Comparison of ENCODE assay signal across 17 cellular contexts in the genomic region with DNA sequence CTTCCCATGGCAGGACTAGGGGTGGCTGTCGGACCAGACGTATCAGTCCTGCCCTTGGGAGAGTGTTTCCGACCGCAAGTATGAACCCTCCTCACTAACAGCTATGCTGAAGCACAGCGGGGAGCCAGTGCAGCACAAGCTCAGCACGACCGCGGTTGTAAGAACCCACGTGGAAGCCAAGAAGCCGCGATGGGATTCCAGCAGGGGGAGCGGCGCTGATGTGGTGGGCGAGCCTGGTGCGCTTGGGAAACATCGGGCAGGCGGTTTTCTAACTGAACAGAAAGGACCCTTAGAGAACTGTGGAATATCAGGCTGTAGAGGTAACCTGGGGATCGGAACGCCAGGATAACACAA.
"Had no signal": no experiment of that assay in that cellular context is flagged by ENCODE, and none has a peak within 500 bp of the region (broad histone marks: within the 10 kb centered on the region; RNA-seq: fewer than 3 reads in every experiment).

No MANE protein-coding gene starts in this region.

- H3K27ac ChIP-seq: breast epithelium, dorsolateral prefrontal cortex, esophagus muscularis mucosa, parathyroid adenoma, thyroid gland, uterus had no signal

- H3K9ac ChIP-seq: parathyroid adenoma had no signal

- H3K4me3 Mint-ChIP-seq: activated CD8-positive, alpha-beta memory T cell treated with anti-CD3 and anti-CD28 coated beads, Interleukin-2, amount 10 ng/mL, durations not matched to agents 7 days and 5 days; activated naive CD8-positive, alpha-beta T cell; activated T-cell treated with anti-CD3 and anti-CD28 coated beads, Interleukin-2, amount 50 U/mL, for 24 hours; natural killer cell had no signal

- H3K27ac Mint-ChIP-seq: activated CD8-positive, alpha-beta memory T cell treated with anti-CD3 and anti-CD28 coated beads, Interleukin-2, amount 10 ng/mL, durations not matched to agents 7 days and 5 days; activated naive CD8-positive, alpha-beta T cell; activated T-cell treated with anti-CD3 and anti-CD28 coated beads, Interleukin-2, amount 50 U/mL, for 24 hours; natural killer cell had no signal

- ATAC-seq: activated CD8-positive, alpha-beta memory T cell treated with anti-CD3 and anti-CD28 coated beads, Interleukin-2, amount 10 ng/mL, durations not matched to agents 7 days and 5 days; mucosa of descending colon; natural killer cell had no signal

- H3K4me2 ChIP-seq: smooth muscle cell had no signal

- DNase-seq: activated CD4-positive, alpha-beta T cell treated with anti-CD3 and anti-CD28 coated beads, Interleukin-2, amount 50 U/mL, for 4 hours; activated CD4-positive, CD25-positive, alpha-beta regulatory T cell treated with anti-CD3 and anti-CD28 coated beads, Interleukin-2, amount 50 U/mL, for 72 hours; activated CD8-positive, alpha-beta memory T cell treated with anti-CD3 and anti-CD28 coated beads, Interleukin-2, amount 10 ng/mL, durations not matched to agents 7 days and 5 days; activated effector memory CD4-positive, alpha-beta T cell treated with anti-CD3 and anti-CD28 coated beads, Interleukin-2, amount 50 U/mL, for 16 hours; activated T-cell treated with anti-CD3 and anti-CD28 coated beads, Interleukin-2, amount 50 U/mL, for 24 hours; amygdala; dorsolateral prefrontal cortex; mucosa of descending colon; natural killer cell; T-helper 2 cell; thyroid gland; uterus had no signal

- H3K27me3 Mint-ChIP-seq: activated CD8-positive, alpha-beta memory T cell treated with anti-CD3 and anti-CD28 coated beads, Interleukin-2, amount 10 ng/mL, durations not matched to agents 7 days and 5 days; activated naive CD8-positive, alpha-beta T cell had no signal

- H3K27me3 ChIP-seq: dorsolateral prefrontal cortex, esophagus muscularis mucosa, thyroid gland, uterus had no signal

- H3K79me2 ChIP-seq: parathyroid adenoma had no signal

- H3K9me3 ChIP-seq: breast epithelium, esophagus muscularis mucosa, mucosa of descending colon, thyroid gland, uterus had no signal

- H3K9me3 Mint-ChIP-seq: activated T-cell treated with anti-CD3 and anti-CD28 coated beads, Interleukin-2, amount 50 U/mL, for 24 hours; natural killer cell had no signal

- H2AFZ ChIP-seq: parathyroid adenoma had no signal

- H3K4me1 Mint-ChIP-seq: activated CD8-positive, alpha-beta memory T cell treated with anti-CD3 and anti-CD28 coated beads, Interleukin-2, amount 10 ng/mL, durations not matched to agents 7 days and 5 days; natural killer cell had no signal

- H3K4me1 ChIP-seq: breast epithelium, esophagus muscularis mucosa, parathyroid adenoma, uterus had no signal

- H3K36me3 ChIP-seq: breast epithelium, esophagus muscularis mucosa, thyroid gland, uterus had no signal

- H3K36me3 Mint-ChIP-seq: activated CD8-positive, alpha-beta memory T cell treated with anti-CD3 and anti-CD28 coated beads, Interleukin-2, amount 10 ng/mL, durations not matched to agents 7 days and 5 days; activated naive CD8-positive, alpha-beta T cell; natural killer cell had no signal

- H3K4me3 ChIP-seq: breast epithelium, dorsolateral prefrontal cortex, esophagus muscularis mucosa, mucosa of descending colon, smooth muscle cell, thyroid gland, uterus had no signal
